Comparison of ENCODE assay signal across 8 cellular contexts in the genomic region with DNA sequence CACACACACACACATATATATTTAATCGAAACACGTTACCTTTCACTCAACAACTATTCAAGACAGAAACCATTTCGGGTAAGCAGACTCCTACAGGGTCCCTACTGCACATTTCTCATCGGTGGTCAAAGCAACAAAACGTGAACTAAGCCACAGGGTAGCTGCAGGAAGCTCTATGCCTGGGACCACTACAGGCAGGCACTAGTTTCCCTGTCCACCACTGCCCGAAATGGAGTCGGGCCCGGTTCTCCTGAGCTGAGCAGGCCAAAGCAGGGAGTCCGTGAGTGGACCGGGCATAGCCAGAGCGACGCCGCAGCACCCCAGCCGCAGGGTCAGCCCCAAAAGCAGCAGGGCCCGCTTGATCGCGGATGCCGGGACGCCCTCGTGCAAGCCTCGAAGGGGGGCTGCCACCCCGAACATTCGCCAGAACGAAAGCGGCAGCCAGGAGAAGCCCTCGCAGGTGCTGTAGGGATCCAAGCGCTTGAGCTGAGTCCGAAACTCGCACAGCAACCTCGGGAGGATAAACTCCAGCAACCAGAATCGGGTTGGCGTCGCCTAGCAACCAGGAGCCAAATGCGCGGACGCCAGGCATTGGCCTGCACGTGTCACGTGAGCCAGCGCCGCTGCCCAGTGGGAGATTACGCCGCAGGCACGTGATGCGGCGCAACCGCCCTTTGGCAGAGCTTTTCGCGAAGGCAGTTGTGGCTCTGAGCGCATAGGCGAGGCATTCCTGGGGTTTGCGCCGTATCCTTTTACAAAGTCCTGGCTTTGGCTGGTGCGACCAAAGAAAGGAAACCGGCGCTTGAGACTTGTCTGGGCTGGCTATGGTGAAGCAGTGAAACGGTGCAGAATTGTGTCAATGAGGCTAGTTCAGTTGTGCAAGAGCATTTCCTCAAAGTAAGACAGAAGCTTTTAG. TPM values are rescaled to one million over a fixed set of nuclear protein-coding genes. Genes with fewer than 3 reads are reported as not detected.
DNase-seq lines count a peak whose midpoint lies in the region; ATAC-seq and TF ChIP-seq lines count a peak whose summit lies in the region.

No MANE protein-coding gene starts in this region.

- peak overlapping the region; percentile 80 for H3K4me3 Mint-ChIP-seq in activated T-helper 1 cell treated with anti-CD3 and anti-CD28 coated beads, Interleukin-12 subunit alpha, Interleukin-12 subunit beta, Interleukin-2, Interleukin-4 antibody, amounts not matched to agents 30 ng/mL and 10 ng/mL and 1 ng/mL, durations not matched to agents 14 hours and 24 hours and 36 hours

- H3F3A ChIP-seq in PC-9 (ENCODE audit: insufficient read depth, low read depth): 0 out of 2 replicates have a peak, but pooled peaks cover 5% of the 10 kb centered on the region

- H3K27me3 ChIP-seq in HUES6 (ENCODE audit: control insufficient read depth, insufficient read depth, low read length): peaks cover 11% of the 10 kb centered on the region; the same call in 1 of the 2 replicates
- H3K27me3 ChIP-seq in PC-9 (ENCODE audit: insufficient read depth, low read depth): no peaks in the 10 kb centered on the region
- no peaks in the 10 kb centered on the region for H3K27me3 ChIP-seq in esophagus squamous epithelium
- H3K27me3 ChIP-seq in muscle layer of duodenum (ENCODE audit: low read depth, low read length): no peaks in the 10 kb centered on the region

- H3K4me3 ChIP-seq in HUES6 (ENCODE audit: low read depth, low read length) (peak overlapping the region; percentile 67), PC-9 (peak overlapping the region; percentile 98), esophagus squamous epithelium (peak overlapping the region; percentile 61 to 90 (median 74)), muscle layer of duodenum (ENCODE audit: low read depth in 1 of 2, low read length in 2 of 2) (peak overlapping the region; percentile 81 to 92)

- TSS peak; percentile 73 for BruUV-seq in PC-9 (replicated peaks; lab: Mats Ljungman, UMichigan)

- no peaks in the 10 kb centered on the region for H3K9me3 ChIP-seq in HUES6 (ENCODE audit: control insufficient read depth, insufficient read depth, low read depth, low read length)
- no peaks in the 10 kb centered on the region for H3K9me3 ChIP-seq in PC-9 (ENCODE audit: insufficient read depth, low read depth)
- no peaks in the 10 kb centered on the region for H3K9me3 ChIP-seq in esophagus squamous epithelium
- H3K9me3 ChIP-seq in muscle layer of duodenum (ENCODE audit: control insufficient read depth in 1 of 2, low read length in 2 of 2): no peaks in the 10 kb centered on the region

- ATAC-seq in GM21390 (IDR thresholded peaks at IDR 0.05; ENCODE audit: unreplicated experiment): peak; percentile 97

- H3K9me2 ChIP-seq in PC-9 (ENCODE audit: insufficient read depth): no peaks in the 10 kb centered on the region

- in situ Hi-C loops in Caki2 (cut with HindIII; ENCODE audit: low pct_unique_long_range_greater_than_20kb, low sequenced_read_pairs): no loop called here

- peak overlapping the region; percentile 23 for H3K9ac ChIP-seq in HUES6 (ENCODE audit: low read length)

- H3K27me3 Mint-ChIP-seq in activated T-helper 1 cell treated with anti-CD3 and anti-CD28 coated beads, Interleukin-12 subunit alpha, Interleukin-12 subunit beta, Interleukin-2, Interleukin-4 antibody, amounts not matched to agents 30 ng/mL and 10 ng/mL and 1 ng/mL, durations not matched to agents 14 hours and 24 hours and 36 hours (ENCODE audit: insufficient read depth): no peaks in the 10 kb centered on the region

- no peaks in the 10 kb centered on the region for H3K36me3 ChIP-seq in HUES6 (ENCODE audit: control insufficient read depth, insufficient read depth, low read length)
- H3K36me3 ChIP-seq in PC-9 (ENCODE audit: low read depth): no peaks in the 10 kb centered on the region
- no peaks in the 10 kb centered on the region for H3K36me3 ChIP-seq in esophagus squamous epithelium
- H3K36me3 ChIP-seq in muscle layer of duodenum (ENCODE audit: control insufficient read depth in 1 of 2, insufficient read depth in 2 of 2, low read length in 2 of 2): no peaks in the 10 kb centered on the region

- peak overlapping the region; percentile 94 for H2AFZ ChIP-seq in PC-9

- H3K4me2 ChIP-seq in PC-9: peak overlapping the region; percentile 93

- POLR2A ChIA-PET in PC-9 (lab: Charles Lee; ENCODE audit: unreplicated experiment): interaction anchor here (0.6 to 0.8 kb wide), 3 partner anchors 15 to 322 kb away, joined by 3 to 9 read pairs (median 4); no protein-coding TSS in a partner anchor

- H3K36me3 Mint-ChIP-seq in activated T-helper 1 cell treated with anti-CD3 and anti-CD28 coated beads, Interleukin-12 subunit alpha, Interleukin-12 subunit beta, Interleukin-2, Interleukin-4 antibody, amounts not matched to agents 30 ng/mL and 10 ng/mL and 1 ng/mL, durations not matched to agents 14 hours and 24 hours and 36 hours (ENCODE audit: low read depth): no peaks in the 10 kb centered on the region

- H3K4me1 Mint-ChIP-seq in activated T-helper 1 cell treated with anti-CD3 and anti-CD28 coated beads, Interleukin-12 subunit alpha, Interleukin-12 subunit beta, Interleukin-2, Interleukin-4 antibody, amounts not matched to agents 30 ng/mL and 10 ng/mL and 1 ng/mL, durations not matched to agents 14 hours and 24 hours and 36 hours (ENCODE audit: low read depth): peaks cover 6% of the 10 kb centered on the region

- TF ChIP-seq POLR2A in esophagus squamous epithelium (IDR thresholded peaks at IDR 0.05): peak in 2 of 4 donors; percentile 32 to 68

- WGBS in esophagus squamous epithelium, 2 donors: 2% methylated on average over 24 to 36 of the region's 56 CpGs

- H4K20me1 ChIP-seq in PC-9 (ENCODE audit: insufficient read depth): no peaks in the 10 kb centered on the region

- DNase-seq in Caki2 (ENCODE audit: low read depth): peak; percentile 89
- DNase-seq in PC-9: peak; percentile 87 to 94
- peak; percentile 91 for DNase-seq in activated T-helper 1 cell treated with anti-CD3 and anti-CD28 coated beads, Interleukin-12 subunit alpha, Interleukin-12 subunit beta, Interleukin-2, Interleukin-4 antibody, amounts not matched to agents 30 ng/mL and 10 ng/mL and 1 ng/mL, durations not matched to agents 14 hours and 24 hours and 36 hours (ENCODE audit: low spot score)
- peak; percentile 83 for DNase-seq in esophagus squamous epithelium (lab: John Stamatoyannopoulos, UW)
- peak; percentile 94 for DNase-seq in stimulated activated CD8-positive, alpha-beta memory T cell treated with anti-CD3 and anti-CD28 coated beads, Interleukin-4, amount 100 ng/mL, for 48 hours

- CTCF ChIA-PET in PC-9 (lab: Charles Lee): interaction anchor here (0.6 to 0.7 kb wide), 2 partner anchors 10 to 138 kb away, joined by 10 to 11 read pairs; no protein-coding TSS in a partner anchor

- intact Hi-C loops in PC-9 (cut with micrococcal nuclease; ENCODE audit: unreplicated experiment) (no loop called here), esophagus squamous epithelium (cut with DNase I) (no loop called here)
- intact Hi-C loops in activated T-helper 1 cell treated with anti-CD3 and anti-CD28 coated beads, Interleukin-12 subunit alpha, Interleukin-12 subunit beta, Interleukin-2, Interleukin-4 antibody, amounts not matched to agents 30 ng/mL and 10 ng/mL and 1 ng/mL, durations not matched to agents 14 hours and 24 hours and 36 hours (cut with micrococcal nuclease): loop anchor here (1.0 to 10.0 kb wide), 4 partner anchors 14 to 1301 kb away; partner anchors contain the start of genes AGMAT, DDI2 and DNAJC16

- no peak overlapping the region for H3K27ac ChIP-seq in HUES6 (ENCODE audit: low read depth, low read length)
- peak overlapping the region; percentile 63 for H3K27ac ChIP-seq in PC-9
- H3K27ac ChIP-seq in esophagus squamous epithelium: peak overlapping the region; percentile 87 to 94 (median 92)
- H3K27ac ChIP-seq in muscle layer of duodenum (ENCODE audit: low read length): peak overlapping the region; percentile 77

- peak overlapping the region; percentile 55 for H3K27ac Mint-ChIP-seq in activated T-helper 1 cell treated with anti-CD3 and anti-CD28 coated beads, Interleukin-12 subunit alpha, Interleukin-12 subunit beta, Interleukin-2, Interleukin-4 antibody, amounts not matched to agents 30 ng/mL and 10 ng/mL and 1 ng/mL, durations not matched to agents 14 hours and 24 hours and 36 hours

- H3K79me2 ChIP-seq in PC-9 (ENCODE audit: low read depth): peaks cover 4% of the 10 kb centered on the region; the same call in 1 of the 2 replicates

- peaks cover 4% of the 10 kb centered on the region for H3K9me3 Mint-ChIP-seq in activated T-helper 1 cell treated with anti-CD3 and anti-CD28 coated beads, Interleukin-12 subunit alpha, Interleukin-12 subunit beta, Interleukin-2, Interleukin-4 antibody, amounts not matched to agents 30 ng/mL and 10 ng/mL and 1 ng/mL, durations not matched to agents 14 hours and 24 hours and 36 hours

- H3K4me1 ChIP-seq in HUES6 (ENCODE audit: control insufficient read depth, insufficient read depth, low read length): no peaks in the 10 kb centered on the region
- 0 out of 2 replicates have a peak, but pooled peaks cover 10% of the 10 kb centered on the region for H3K4me1 ChIP-seq in PC-9 (replicated peaks; ENCODE audit: insufficient read depth)
- H3K4me1 ChIP-seq in esophagus squamous epithelium: peaks cover 0 to 34% (median 9%) of the 10 kb centered on the region in 3 donors
- H3K4me1 ChIP-seq in muscle layer of duodenum (ENCODE audit: control insufficient read depth in 1 of 2, insufficient read depth in 2 of 2, low read length in 2 of 2): no peaks in the 10 kb centered on the region

- no peak for TF ChIP-seq CTCF in PC-9 (conservative IDR thresholded peaks at IDR 0.05)
- TF ChIP-seq CTCF in esophagus squamous epithelium (IDR thresholded peaks at IDR 0.05): no peak

RNA-seq across cellular contexts. Expression of gene DDI2, which starts 13.9 kb away (rescaled TPM):
- total RNA-seq in Caki2 (2014; rRNA removed; shearing (Covaris generic); ENCODE audit: low replicate concordance): 0.98 and 4.3 TPM in 2 replicates
- total RNA-seq in PC-9 (2021): 36.1 and 38.0 TPM in 2 replicates
- 49.9 and 51.4 TPM in 2 replicates for total RNA-seq in activated T-helper 1 cell treated with anti-CD3 and anti-CD28 coated beads, Interleukin-12 subunit alpha, Interleukin-12 subunit beta, Interleukin-2, Interleukin-4 antibody, amounts not matched to agents 30 ng/mL and 10 ng/mL and 1 ng/mL, durations not matched to agents 14 hours and 24 hours and 36 hours
- 10 to 100 TPM; 20.6 to 62.9 (median 48.3) TPM for total RNA-seq in esophagus squamous epithelium

RNA-seq across cellular contexts. Expression of gene AGMAT, which starts 18.5 kb away (rescaled TPM):
- total RNA-seq in Caki2 (2014; rRNA removed; shearing (Covaris generic); ENCODE audit: low replicate concordance): 0.09 and 0.10 TPM in 2 replicates
- total RNA-seq in PC-9 (2021) (2.7 and 2.9 TPM in 2 replicates), esophagus squamous epithelium (1 to 10 TPM in 1 of 4 donors, under 1 TPM in 3; 0.27 to 1.7 (median 0.59) TPM)
- 34.4 and 34.5 TPM in 2 replicates for total RNA-seq in activated T-helper 1 cell treated with anti-CD3 and anti-CD28 coated beads, Interleukin-12 subunit alpha, Interleukin-12 subunit beta, Interleukin-2, Interleukin-4 antibody, amounts not matched to agents 30 ng/mL and 10 ng/mL and 1 ng/mL, durations not matched to agents 14 hours and 24 hours and 36 hours
